9 cellular contexts compared by ENCODE assay signal in genomic region chr4:184163813-184164212, GRCh38. TPM values are rescaled to one million over a fixed set of nuclear protein-coding genes. Genes with fewer than 3 reads are reported as not detected.
A peak's percentile ranks its signal among the peaks of the same experiment; 100 is the strongest.
DNase-seq lines count a peak whose midpoint lies in the region; ATAC-seq and TF ChIP-seq lines count a peak whose summit lies in the region.
"Had no signal": no experiment of that assay in that cellular context is flagged by ENCODE, and none has a peak within 500 bp of the region (broad histone marks: within the 10 kb centered on the region; RNA-seq: fewer than 3 reads in every experiment).

No MANE protein-coding gene starts in this region.

- 0 out of 2 replicates have a peak, but pooled peaks cover 8% of the 10 kb centered on the region for H3K27me3 ChIP-seq in OCI-LY1 (ENCODE audit: insufficient read depth, low read length)
- H3K27me3 ChIP-seq in lower lobe of right lung (ENCODE audit: low read depth), result no peaks in the 10 kb centered on the region

- H4K20me1 ChIP-seq in OCI-LY1 (ENCODE audit: insufficient read depth, low read length), result no peaks in the 10 kb centered on the region

- peaks cover 38% of the 10 kb centered on the region for H3K27me3 Mint-ChIP-seq in chondrocyte (ENCODE audit: low read depth)

- ATAC-seq in lower lobe of right lung, result peak; percentile 83 to 93
- ATAC-seq in HG03097 (IDR thresholded peaks at IDR 0.05; ENCODE audit: low FRiP score, unreplicated experiment), result no peak

- no peaks in the 10 kb centered on the region for H3K9me3 Mint-ChIP-seq in chondrocyte (ENCODE audit: low read depth)

- H3K27ac Mint-ChIP-seq in chondrocyte (ENCODE audit: unreplicated experiment), result no peak overlapping the region

- H3K36me3 ChIP-seq in OCI-LY1 (ENCODE audit: insufficient read depth, low read length) (no peaks in the 10 kb centered on the region), lower lobe of right lung (no peaks in the 10 kb centered on the region)

- TF ChIP-seq CTCF in C4-2B (conservative IDR thresholded peaks at IDR 0.05) (peak; percentile 79), OCI-LY1 (IDR thresholded peaks at IDR 0.05; ENCODE audit: low read length) (peak; percentile 61), chondrocyte (IDR thresholded peaks at IDR 0.05) (peak; percentile 79), lower lobe of right lung (IDR thresholded peaks at IDR 0.05) (peak; percentile 63)

- H3K4me3 Mint-ChIP-seq in chondrocyte (ENCODE audit: unreplicated experiment), result no peak overlapping the region

- H3K9me2 ChIP-seq in OCI-LY1 (ENCODE audit: low read depth, low read length), result no peaks in the 10 kb centered on the region

- H3F3A ChIP-seq in OCI-LY1 (ENCODE audit: insufficient read depth, low read length), result no peaks in the 10 kb centered on the region

- H3K9ac ChIP-seq in OCI-LY1 (ENCODE audit: low read length), result no peak overlapping the region

- no peak overlapping the region for H3K4me3 ChIP-seq in OCI-LY1 (ENCODE audit: low read depth, low read length, poor library complexity, severe bottlenecking)
- no peak overlapping the region for H3K4me3 ChIP-seq in lower lobe of right lung

- H3K36me3 Mint-ChIP-seq in chondrocyte (ENCODE audit: low read depth), result no peaks in the 10 kb centered on the region

- H3K79me2 ChIP-seq in OCI-LY1 (ENCODE audit: insufficient read depth, low read length), result no peaks in the 10 kb centered on the region

- intact Hi-C loops in lower lobe of right lung (cut with DNase I), result loop anchor here (5.0 kb wide), 1 partner anchor 322 kb away; no protein-coding TSS in a partner anchor

- no peak overlapping the region for H2AFZ ChIP-seq in OCI-LY1 (ENCODE audit: low read length)

- no peaks in the 10 kb centered on the region for H3K4me1 ChIP-seq in OCI-LY1 (ENCODE audit: insufficient read depth, low read length, severe bottlenecking)
- peaks cover 9% of the 10 kb centered on the region for H3K4me1 ChIP-seq in lower lobe of right lung

- H3K4me2 ChIP-seq in OCI-LY1 (ENCODE audit: low read length), result no peak overlapping the region

- peaks cover 3% of the 10 kb centered on the region for H3K4me1 Mint-ChIP-seq in chondrocyte (ENCODE audit: low read depth)

- DNase-seq in H4 (ENCODE audit: low spot score) (peak; percentile 30), chondrocyte (ENCODE audit: low spot score) (no peak), lower lobe of right lung (peak; percentile 73), NCI-H1092 (lab: John Stamatoyannopoulos, UW) (no peak), T1000 (lab: John Stamatoyannopoulos, UW) (no peak)

- no peak overlapping the region for H3K27ac ChIP-seq in C4-2B
- no peak overlapping the region for H3K27ac ChIP-seq in OCI-LY1 (ENCODE audit: low read depth, low read length, poor library complexity, severe bottlenecking)
- no peak overlapping the region for H3K27ac ChIP-seq in lower lobe of right lung

- H3K9me3 ChIP-seq in OCI-LY1 (ENCODE audit: low read length), result no peaks in the 10 kb centered on the region
- no peaks in the 10 kb centered on the region for H3K9me3 ChIP-seq in lower lobe of right lung

RNA-seq across cellular contexts. Expression of gene ENPP6, which starts 53.9 kb away (rescaled TPM):
- total RNA-seq in H4 (2014; rRNA removed; shearing (Covaris generic)), result not detected in 2 replicates
- not detected in 3 replicates for total RNA-seq in chondrocyte
- 0.74 TPM for total RNA-seq in lower lobe of right lung
- total RNA-seq: HT1080 had no signal

Comparison
In these comparisons a context has a peak if more than half of its experiments do, and no peak if none do; other contexts are left out.
1. DNase-seq: peak in H4 (single experiment) and lower lobe of right lung (single experiment); none in chondrocyte (single experiment), NCI-H1092 (single experiment) and T1000 (single experiment).
2. Peak in every context shown above with its lines, with median percentiles within 50 percentile points of each other: CTCF ChIP-seq.